Comparison of ENCODE assay signal across 8 cellular contexts in genomic region chr19:34171539-34171876, GRCh38. TPM values are rescaled to one million over a fixed set of nuclear protein-coding genes. Genes with fewer than 3 reads are reported as not detected.
A peak's percentile ranks its signal among the peaks of the same experiment; 100 is the strongest.
DNase-seq lines count a peak whose midpoint lies in the region; ATAC-seq and TF ChIP-seq lines count a peak whose summit lies in the region.

No MANE protein-coding gene starts in this region.

- H3K4me3 ChIP-seq in H7 (ENCODE audit: insufficient read depth, low read depth, low read length), result peak overlapping the region; percentile 98
- H3K4me3 ChIP-seq in brain microvascular endothelial cell (ENCODE audit: low read depth, low read length), result peak overlapping the region; percentile 97
- no peak overlapping the region for H3K4me3 ChIP-seq in lung

- H3K27ac ChIP-seq in brain microvascular endothelial cell, result peak overlapping the region; percentile 94
- peak overlapping the region; percentile 96 to 98 for H3K27ac ChIP-seq in lung (ENCODE audit: low read depth in 1 of 2, low read length in 1 of 2)

- H3K36me3 ChIP-seq in H7 (replicated peaks; ENCODE audit: control insufficient read depth, insufficient read depth, low read length) (no peaks in the 10 kb centered on the region; the same call in 1 of the 2 replicates), brain microvascular endothelial cell (replicated peaks) (no peaks in the 10 kb centered on the region), lung (ENCODE audit: control insufficient read depth in 2 of 2, insufficient read depth in 2 of 2, low read length in 2 of 2) (no peaks in the 10 kb centered on the region)

- TF ChIP-seq CTCF in brain microvascular endothelial cell (IDR thresholded peaks at IDR 0.05; ENCODE audit: low read depth, low read length, missing control alignments) (no peak), lung (IDR thresholded peaks at IDR 0.05; ENCODE audit: control extremely low read depth, extremely low read depth) (no peak)

- WGBS in lung, 2 donors, result 29% methylated on average over 9 of the region's 9 CpGs

- DNase-seq in DMS53 treated with DMSO at 0.1 percent for 48 hours (lab: John Stamatoyannopoulos, UW; ENCODE audit: unreplicated experiment), result peak; percentile 67
- DNase-seq in DMS53 (lab: John Stamatoyannopoulos, UW), result no peak
- no peak for DNase-seq in H7
- DNase-seq in NCI-H226, result peak; percentile 11
- DNase-seq in brain microvascular endothelial cell, result peak; percentile 55
- DNase-seq in lung (ENCODE audit: low spot score), result no peak
- DNase-seq in mucosa of gallbladder (ENCODE audit: low spot score), result no peak

- peak overlapping the region; percentile 100 for H3K27ac Mint-ChIP-seq in stimulated activated naive CD8-positive, alpha-beta T cell treated with anti-CD3 and anti-CD28 coated beads, Interleukin-15, Interleukin-2, amounts not matched to agents 100 ng/mL and 50 ng/mL, for 24 hours

- H3K9me3 ChIP-seq in lung (ENCODE audit: control insufficient read depth in 2 of 2, insufficient read depth in 1 of 2, low read length in 1 of 2), result no peaks in the 10 kb centered on the region

- peaks cover 43% of the 10 kb centered on the region for H3K4me1 Mint-ChIP-seq in stimulated activated naive CD8-positive, alpha-beta T cell treated with anti-CD3 and anti-CD28 coated beads, Interleukin-15, Interleukin-2, amounts not matched to agents 100 ng/mL and 50 ng/mL, for 24 hours (ENCODE audit: low read depth)

- H3K9me3 Mint-ChIP-seq in stimulated activated naive CD8-positive, alpha-beta T cell treated with anti-CD3 and anti-CD28 coated beads, Interleukin-15, Interleukin-2, amounts not matched to agents 100 ng/mL and 50 ng/mL, for 24 hours, result no peaks in the 10 kb centered on the region

- H3K4me3 Mint-ChIP-seq in stimulated activated naive CD8-positive, alpha-beta T cell treated with anti-CD3 and anti-CD28 coated beads, Interleukin-15, Interleukin-2, amounts not matched to agents 100 ng/mL and 50 ng/mL, for 24 hours, result peak overlapping the region; percentile 95

- H3K27me3 ChIP-seq in H7 (ENCODE audit: control insufficient read depth, insufficient read depth, low read length) (no peaks in the 10 kb centered on the region), brain microvascular endothelial cell (replicated peaks) (no peaks in the 10 kb centered on the region), lung (ENCODE audit: control insufficient read depth, insufficient read depth) (no peaks in the 10 kb centered on the region)

- peaks cover 13% of the 10 kb centered on the region for H3K36me3 Mint-ChIP-seq in stimulated activated naive CD8-positive, alpha-beta T cell treated with anti-CD3 and anti-CD28 coated beads, Interleukin-15, Interleukin-2, amounts not matched to agents 100 ng/mL and 50 ng/mL, for 24 hours (ENCODE audit: low read depth)

- no peaks in the 10 kb centered on the region for H3K27me3 Mint-ChIP-seq in stimulated activated naive CD8-positive, alpha-beta T cell treated with anti-CD3 and anti-CD28 coated beads, Interleukin-15, Interleukin-2, amounts not matched to agents 100 ng/mL and 50 ng/mL, for 24 hours

- peaks cover 5 to 8% of the 10 kb centered on the region in 2 donors for H3K4me1 ChIP-seq in lung (ENCODE audit: control insufficient read depth in 2 of 2, insufficient read depth in 2 of 2, low read length in 2 of 2)

- in situ Hi-C loops in brain microvascular endothelial cell (cut with HindIII; ENCODE audit: low pct_ligation_motif_present, low sequenced_read_pairs), result no loop called here

- no peak for ATAC-seq in lung (ENCODE audit: insufficient read depth, low FRiP score)

RNA-seq across cellular contexts. Expression of gene LSM14A, which starts 0.8 kb away (rescaled TPM):
- 133 and 164 TPM in 2 replicates for total RNA-seq in H7 (2014; rRNA removed; shearing (Covaris generic))
- 100 to 1,000 TPM in 1 of 2 donors, 10 to 100 TPM in 1; 90.7 to 153 TPM for total RNA-seq in lung
- polyA plus RNA-seq in lung, result 10 to 100 TPM; 52.9 to 76.4 TPM
- 91.3 TPM for total RNA-seq in mucosa of gallbladder

Comparison
In these comparisons a context has a peak if more than half of its experiments do, and no peak if none do; other contexts are left out.
1. DNase-seq: peak in DMS53 treated with DMSO at 0.1 percent for 48 hours (single experiment), NCI-H226 (single experiment) and brain microvascular endothelial cell (single experiment); none in DMS53 (single experiment), H7 (single experiment), lung (single experiment) and mucosa of gallbladder (single experiment).